Comparison of ENCODE assay signal across 26 cellular contexts in the genomic region with DNA sequence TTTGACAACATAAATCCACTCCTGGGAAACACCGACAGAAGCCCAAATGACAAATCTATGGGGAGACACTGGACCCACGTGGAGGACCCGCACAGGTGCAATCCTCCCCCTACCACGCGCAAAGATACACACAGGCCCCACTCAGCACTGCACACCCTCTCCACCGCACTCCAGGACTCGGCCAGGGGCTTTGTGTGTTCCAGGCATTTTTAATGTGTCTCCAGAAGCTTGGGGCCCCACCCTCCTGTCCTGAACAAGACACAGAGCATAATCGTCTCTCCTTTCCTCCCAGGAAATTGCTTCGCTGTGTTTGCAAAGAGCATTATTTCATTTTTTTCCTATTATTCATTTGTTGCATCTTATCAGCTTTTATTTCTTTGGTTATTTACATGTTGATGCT.
"Had no signal": no experiment of that assay in that cellular context is flagged by ENCODE, and none has a peak within 500 bp of the region (broad histone marks: within the 10 kb centered on the region; RNA-seq: fewer than 3 reads in every experiment).

No MANE protein-coding gene starts in this region.

- H3K9me3 ChIP-seq: gastroesophageal sphincter, neutrophil, thoracic aorta, upper lobe of left lung, vagina had no signal

- H3K9me3 Mint-ChIP-seq: activated B cell treated with CpG ODN at 0.5 μM for 24 hours; activated naive CD4-positive, alpha-beta T cell treated with anti-CD3 and anti-CD28 coated beads, Interleukin-2, amount 50 U/mL, for 72 hours; activated T-cell treated with anti-CD3 and anti-CD28 coated beads, Interleukin-2, amount 50 U/mL, for 72 hours; naive thymus-derived CD4-positive, alpha-beta T cell had no signal

- H3K27me3 ChIP-seq: gastroesophageal sphincter, upper lobe of left lung, vagina had no signal

- H3K4me3 Mint-ChIP-seq: activated B cell treated with CpG ODN at 0.5 μM for 24 hours; activated CD4-positive, alpha-beta T cell treated with anti-CD3 and anti-CD28 coated beads for 36 hours; activated T-cell treated with anti-CD3 and anti-CD28 coated beads, Interleukin-2, amount 50 U/mL, for 72 hours; naive thymus-derived CD4-positive, alpha-beta T cell had no signal

- H3K27me3 Mint-ChIP-seq: activated CD4-positive, alpha-beta T cell treated with anti-CD3 and anti-CD28 coated beads for 36 hours had no signal

- H3K27ac Mint-ChIP-seq: activated B cell treated with CpG ODN at 0.5 μM for 24 hours; activated CD4-positive, alpha-beta T cell treated with anti-CD3 and anti-CD28 coated beads for 36 hours; activated naive CD4-positive, alpha-beta T cell treated with anti-CD3 and anti-CD28 coated beads, Interleukin-2, amount 50 U/mL, for 72 hours; activated T-cell treated with anti-CD3 and anti-CD28 coated beads, Interleukin-2, amount 50 U/mL, for 72 hours; naive thymus-derived CD4-positive, alpha-beta T cell had no signal

- H3K36me3 Mint-ChIP-seq: activated naive CD4-positive, alpha-beta T cell treated with anti-CD3 and anti-CD28 coated beads, Interleukin-2, amount 50 U/mL, for 72 hours; naive thymus-derived CD4-positive, alpha-beta T cell had no signal

- ATAC-seq: activated CD4-positive, alpha-beta T cell treated with anti-CD3 and anti-CD28 coated beads for 36 hours; activated naive CD4-positive, alpha-beta T cell treated with anti-CD3 and anti-CD28 coated beads, Interleukin-2, amount 50 U/mL, for 72 hours; activated T-cell treated with anti-CD3 and anti-CD28 coated beads, Interleukin-2, amount 50 U/mL, for 72 hours; gastroesophageal sphincter; left ventricle myocardium superior; naive thymus-derived CD4-positive, alpha-beta T cell; sciatic nerve; SK-N-SH treated with all-trans-retinoic acid at 6 μM for 48 hours; stimulated activated naive CD8-positive, alpha-beta T cell treated with anti-CD3 and anti-CD28 coated beads, Interleukin-15, Interleukin-2, amounts not matched to agents 100 U/mL and 50 U/mL, for 24 hours had no signal

- H3K4me3 ChIP-seq: gastroesophageal sphincter, skin epidermis, thoracic aorta, upper lobe of left lung, vagina had no signal

- DNase-seq: activated B cell treated with CpG ODN at 0.5 μM for 24 hours; activated CD4-positive, alpha-beta T cell treated with anti-CD3 and anti-CD28 coated beads for 36 hours; activated naive CD4-positive, alpha-beta T cell; activated T-cell treated with anti-CD3 and anti-CD28 coated beads for 4 hours; activated T-cell treated with anti-CD3 and anti-CD28 coated beads, Interleukin-2, amount 50 U/mL, for 72 hours; anterior cingulate cortex; effector memory CD4-positive, alpha-beta T cell; erythroblast; head of caudate nucleus; hypothalamus; left ventricle myocardium superior; midbrain; naive thymus-derived CD4-positive, alpha-beta T cell; stimulated activated CD4-positive, alpha-beta T cell treated with anti-CD3 and anti-CD28 coated beads, Interleukin-12 subunit alpha, Interleukin-12 subunit beta, amount 100 ng/mL, for 4 hours; stimulated activated CD4-positive, alpha-beta T cell treated with anti-CD3 and anti-CD28 coated beads, Interleukin-4, amount 100 ng/mL, for 1 hour; stimulated activated naive CD8-positive, alpha-beta T cell treated with anti-CD3 and anti-CD28 coated beads, Interleukin-15, Interleukin-2, amounts not matched to agents 100 U/mL and 50 U/mL, for 24 hours; T-helper 2 cell; upper lobe of left lung had no signal

- H3K4me1 Mint-ChIP-seq: activated B cell treated with CpG ODN at 0.5 μM for 24 hours; activated CD4-positive, alpha-beta T cell treated with anti-CD3 and anti-CD28 coated beads for 36 hours; naive thymus-derived CD4-positive, alpha-beta T cell had no signal

- H3K36me3 ChIP-seq: gastroesophageal sphincter, neutrophil, thoracic aorta, upper lobe of left lung, vagina had no signal

- H3K27ac ChIP-seq: gastroesophageal sphincter, neutrophil, thoracic aorta, upper lobe of left lung, vagina had no signal
